1 cellular context compared by ENCODE assay signal in the genomic region with DNA sequence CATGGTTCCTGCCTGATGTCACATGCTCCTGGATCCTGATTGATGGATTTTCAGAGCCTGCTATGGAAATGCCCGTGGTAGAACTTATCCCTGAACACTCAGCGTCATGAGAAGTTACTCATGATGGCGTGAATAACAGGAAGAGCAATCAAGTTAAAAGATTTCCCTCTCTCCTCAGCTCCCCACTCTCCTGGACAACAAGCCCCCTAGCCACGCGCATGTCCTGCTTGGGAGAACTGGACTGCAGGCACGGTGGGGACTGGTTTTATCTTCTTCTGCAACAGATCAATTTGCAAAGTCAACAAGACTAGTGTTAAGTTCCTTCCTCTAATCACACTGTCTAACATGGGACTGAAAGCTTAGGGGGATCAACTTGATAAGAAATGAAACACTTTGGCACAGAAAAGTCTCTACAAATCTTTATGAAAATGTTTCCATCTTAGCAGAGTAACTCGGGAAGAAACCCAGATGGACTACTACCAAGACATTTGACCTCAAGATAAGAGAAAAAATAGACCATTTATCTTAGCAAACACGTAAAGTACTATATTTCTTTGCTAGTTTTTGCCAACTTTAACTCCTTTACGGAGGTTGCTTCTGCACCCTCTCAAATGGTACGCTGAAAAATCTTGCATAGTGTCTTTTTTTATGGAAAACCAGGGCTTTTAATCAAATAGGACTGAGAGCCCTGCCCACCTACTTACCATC.
TF ChIP-seq lines count a peak whose summit lies in the region.

No MANE protein-coding gene starts in this region.

TF ChIP-seq in HepG2, 621 proteins besides CTCF, POLR2A, EP300 and RAD21 (continued from another document):
- TF ChIP-seq, protein P1, sequence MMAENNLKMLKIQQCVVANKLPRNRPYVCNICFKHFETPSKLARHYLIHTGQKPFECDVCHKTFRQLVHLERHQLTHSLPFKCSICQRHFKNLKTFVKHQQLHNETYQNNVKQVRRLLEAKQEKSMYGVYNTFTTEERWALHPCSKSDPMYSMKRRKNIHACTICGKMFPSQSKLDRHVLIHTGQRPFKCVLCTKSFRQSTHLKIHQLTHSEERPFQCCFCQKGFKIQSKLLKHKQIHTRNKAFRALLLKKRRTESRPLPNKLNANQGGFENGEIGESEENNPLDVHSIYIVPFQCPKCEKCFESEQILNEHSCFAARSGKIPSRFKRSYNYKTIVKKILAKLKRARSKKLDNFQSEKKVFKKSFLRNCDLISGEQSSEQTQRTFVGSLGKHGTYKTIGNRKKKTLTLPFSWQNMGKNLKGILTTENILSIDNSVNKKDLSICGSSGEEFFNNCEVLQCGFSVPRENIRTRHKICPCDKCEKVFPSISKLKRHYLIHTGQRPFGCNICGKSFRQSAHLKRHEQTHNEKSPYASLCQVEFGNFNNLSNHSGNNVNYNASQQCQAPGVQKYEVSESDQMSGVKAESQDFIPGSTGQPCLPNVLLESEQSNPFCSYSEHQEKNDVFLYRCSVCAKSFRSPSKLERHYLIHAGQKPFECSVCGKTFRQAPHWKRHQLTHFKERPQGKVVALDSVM (CRISPR knock-in tag; IDR thresholded peaks at IDR 0.05) = no peak
- TF ChIP-seq, protein P2, sequence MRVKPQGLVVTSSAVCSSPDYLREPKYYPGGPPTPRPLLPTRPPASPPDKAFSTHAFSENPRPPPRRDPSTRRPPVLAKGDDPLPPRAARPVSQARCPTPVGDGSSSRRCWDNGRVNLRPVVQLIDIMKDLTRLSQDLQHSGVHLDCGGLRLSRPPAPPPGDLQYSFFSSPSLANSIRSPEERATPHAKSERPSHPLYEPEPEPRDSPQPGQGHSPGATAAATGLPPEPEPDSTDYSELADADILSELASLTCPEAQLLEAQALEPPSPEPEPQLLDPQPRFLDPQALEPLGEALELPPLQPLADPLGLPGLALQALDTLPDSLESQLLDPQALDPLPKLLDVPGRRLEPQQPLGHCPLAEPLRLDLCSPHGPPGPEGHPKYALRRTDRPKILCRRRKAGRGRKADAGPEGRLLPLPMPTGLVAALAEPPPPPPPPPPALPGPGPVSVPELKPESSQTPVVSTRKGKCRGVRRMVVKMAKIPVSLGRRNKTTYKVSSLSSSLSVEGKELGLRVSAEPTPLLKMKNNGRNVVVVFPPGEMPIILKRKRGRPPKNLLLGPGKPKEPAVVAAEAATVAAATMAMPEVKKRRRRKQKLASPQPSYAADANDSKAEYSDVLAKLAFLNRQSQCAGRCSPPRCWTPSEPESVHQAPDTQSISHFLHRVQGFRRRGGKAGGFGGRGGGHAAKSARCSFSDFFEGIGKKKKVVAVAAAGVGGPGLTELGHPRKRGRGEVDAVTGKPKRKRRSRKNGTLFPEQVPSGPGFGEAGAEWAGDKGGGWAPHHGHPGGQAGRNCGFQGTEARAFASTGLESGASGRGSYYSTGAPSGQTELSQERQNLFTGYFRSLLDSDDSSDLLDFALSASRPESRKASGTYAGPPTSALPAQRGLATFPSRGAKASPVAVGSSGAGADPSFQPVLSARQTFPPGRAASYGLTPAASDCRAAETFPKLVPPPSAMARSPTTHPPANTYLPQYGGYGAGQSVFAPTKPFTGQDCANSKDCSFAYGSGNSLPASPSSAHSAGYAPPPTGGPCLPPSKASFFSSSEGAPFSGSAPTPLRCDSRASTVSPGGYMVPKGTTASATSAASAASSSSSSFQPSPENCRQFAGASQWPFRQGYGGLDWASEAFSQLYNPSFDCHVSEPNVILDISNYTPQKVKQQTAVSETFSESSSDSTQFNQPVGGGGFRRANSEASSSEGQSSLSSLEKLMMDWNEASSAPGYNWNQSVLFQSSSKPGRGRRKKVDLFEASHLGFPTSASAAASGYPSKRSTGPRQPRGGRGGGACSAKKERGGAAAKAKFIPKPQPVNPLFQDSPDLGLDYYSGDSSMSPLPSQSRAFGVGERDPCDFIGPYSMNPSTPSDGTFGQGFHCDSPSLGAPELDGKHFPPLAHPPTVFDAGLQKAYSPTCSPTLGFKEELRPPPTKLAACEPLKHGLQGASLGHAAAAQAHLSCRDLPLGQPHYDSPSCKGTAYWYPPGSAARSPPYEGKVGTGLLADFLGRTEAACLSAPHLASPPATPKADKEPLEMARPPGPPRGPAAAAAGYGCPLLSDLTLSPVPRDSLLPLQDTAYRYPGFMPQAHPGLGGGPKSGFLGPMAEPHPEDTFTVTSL (CRISPR knock-in tag; IDR thresholded peaks at IDR 0.05; ENCODE audit: borderline replicate concordance) = peak; percentile 74; the same call in 1 of the 2 replicates
- TF ChIP-seq TBX2 (CRISPR knock-in tag; IDR thresholded peaks at IDR 0.05; ENCODE audit: borderline replicate concordance) (peak; percentile 84), ARNT (IDR thresholded peaks at IDR 0.05) (no peak), CBX1 (IDR thresholded peaks at IDR 0.05; ENCODE audit: low read depth) (no peak), ZNF331 (CRISPR knock-in tag; IDR thresholded peaks at IDR 0.05) (peak; percentile 38; the same call in 1 of the 2 replicates), RBFOX2 (IDR thresholded peaks at IDR 0.05; ENCODE audit: low read depth, low read length) (no peak), FOXK1 (CRISPR knock-in tag; IDR thresholded peaks at IDR 0.05; ENCODE audit: borderline replicate concordance, low read depth) (no peak), MTF2 (CRISPR knock-in tag; IDR thresholded peaks at IDR 0.05; ENCODE audit: borderline replicate concordance) (no peak)
- TF ChIP-seq, protein P3, sequence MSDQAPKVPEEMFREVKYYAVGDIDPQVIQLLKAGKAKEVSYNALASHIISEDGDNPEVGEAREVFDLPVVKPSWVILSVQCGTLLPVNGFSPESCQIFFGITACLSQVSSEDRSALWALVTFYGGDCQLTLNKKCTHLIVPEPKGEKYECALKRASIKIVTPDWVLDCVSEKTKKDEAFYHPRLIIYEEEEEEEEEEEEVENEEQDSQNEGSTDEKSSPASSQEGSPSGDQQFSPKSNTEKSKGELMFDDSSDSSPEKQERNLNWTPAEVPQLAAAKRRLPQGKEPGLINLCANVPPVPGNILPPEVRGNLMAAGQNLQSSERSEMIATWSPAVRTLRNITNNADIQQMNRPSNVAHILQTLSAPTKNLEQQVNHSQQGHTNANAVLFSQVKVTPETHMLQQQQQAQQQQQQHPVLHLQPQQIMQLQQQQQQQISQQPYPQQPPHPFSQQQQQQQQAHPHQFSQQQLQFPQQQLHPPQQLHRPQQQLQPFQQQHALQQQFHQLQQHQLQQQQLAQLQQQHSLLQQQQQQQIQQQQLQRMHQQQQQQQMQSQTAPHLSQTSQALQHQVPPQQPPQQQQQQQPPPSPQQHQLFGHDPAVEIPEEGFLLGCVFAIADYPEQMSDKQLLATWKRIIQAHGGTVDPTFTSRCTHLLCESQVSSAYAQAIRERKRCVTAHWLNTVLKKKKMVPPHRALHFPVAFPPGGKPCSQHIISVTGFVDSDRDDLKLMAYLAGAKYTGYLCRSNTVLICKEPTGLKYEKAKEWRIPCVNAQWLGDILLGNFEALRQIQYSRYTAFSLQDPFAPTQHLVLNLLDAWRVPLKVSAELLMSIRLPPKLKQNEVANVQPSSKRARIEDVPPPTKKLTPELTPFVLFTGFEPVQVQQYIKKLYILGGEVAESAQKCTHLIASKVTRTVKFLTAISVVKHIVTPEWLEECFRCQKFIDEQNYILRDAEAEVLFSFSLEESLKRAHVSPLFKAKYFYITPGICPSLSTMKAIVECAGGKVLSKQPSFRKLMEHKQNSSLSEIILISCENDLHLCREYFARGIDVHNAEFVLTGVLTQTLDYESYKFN (CRISPR knock-in tag; conservative IDR thresholded peaks at IDR 0.05) = peak; percentile 68; the same call in 1 of the 2 replicates
